ENCODE assay signal across 33 cellular contexts in the genomic region with DNA sequence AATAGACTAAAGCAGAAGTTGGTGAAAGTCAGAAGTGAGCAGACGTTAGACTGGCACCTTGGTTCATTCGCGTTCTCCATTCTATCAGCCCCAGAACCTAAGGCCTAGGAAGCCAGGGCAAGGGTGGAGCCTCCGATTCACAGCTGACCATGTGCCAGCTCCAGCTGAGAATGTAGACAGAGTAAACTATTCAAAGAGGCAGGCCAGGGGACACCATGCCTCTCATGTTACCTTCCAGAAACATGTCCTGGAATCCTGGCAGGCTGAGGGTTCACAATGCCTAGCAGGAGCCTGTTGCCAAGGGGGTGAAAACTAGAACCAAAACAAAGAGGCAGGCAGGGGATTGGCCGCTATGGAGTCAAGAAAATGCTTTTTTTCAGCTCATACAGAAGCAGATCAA.
DNase-seq lines count a peak whose midpoint lies in the region; ATAC-seq and TF ChIP-seq lines count a peak whose summit lies in the region.
"Had no signal": no experiment of that assay in that cellular context is flagged by ENCODE, and none has a peak within 500 bp of the region (broad histone marks: within the 10 kb centered on the region; RNA-seq: fewer than 3 reads in every experiment).

No MANE protein-coding gene starts in this region.

- dilution Hi-C loops in IMR-90 (cut with HindIII; ENCODE audit: low sequenced_read_pairs, unreplicated experiment): no loop called here

- DNase-seq in IMR-90 (no peak), astrocyte of the spinal cord (ENCODE audit: low read depth, low spot score) (peak; percentile 46), left lobe of liver (ENCODE audit: low spot score) (peak; percentile 53), thyroid gland (peak; percentile 16 to 42), coronary artery (ENCODE audit: low spot score) (no peak), left colon (no peak)
- DNase-seq: activated CD4-positive, alpha-beta T cell treated with anti-CD3 and anti-CD28 coated beads for 36 hours; activated CD8-positive, alpha-beta T cell treated with anti-CD3 and anti-CD28 coated beads, Interleukin-2, amount 10 ng/mL, durations not matched to agents 7 days and 5 days; activated naive CD4-positive, alpha-beta T cell treated with anti-CD3 and anti-CD28 coated beads for 36 hours; adrenal gland; brain microvascular endothelial cell; C1 segment of cervical spinal cord; Caco-2; GM23248; HFFc6; hypothalamus; KG1; left lung; mesenchymal stem cell; MM.1S; NCI-H1417; NCI-H2081 treated with DMSO at 0.1 percent for 48 hours; NCI-H2227 treated with DMSO at 0.1 percent for 48 hours; NCI-H526 treated with DMSO at 0.1 percent for 48 hours; Peyer's patch; SHP77 treated with DMSO at 0.1 percent for 48 hours; stimulated activated CD8-positive, alpha-beta memory T cell treated with anti-CD3 and anti-CD28 coated beads, Interleukin-4, amount 100 ng/mL, for 48 hours; SW 1271 had no signal

- no peak overlapping the region for H3K18ac ChIP-seq in IMR-90 (ENCODE audit: low read depth, low read length)

- no peak overlapping the region for H3K9ac ChIP-seq in IMR-90 (ENCODE audit: low read depth, low read length)
- H3K9ac ChIP-seq: GM23248 had no signal

- H3K4me3 ChIP-seq in IMR-90 (ENCODE audit: insufficient read depth, low read depth, low read length): no peak overlapping the region
- H3K4me3 ChIP-seq in astrocyte of the spinal cord (ENCODE audit: low read depth, low read length): no peak overlapping the region
- no peak overlapping the region for H3K4me3 ChIP-seq in thyroid gland (replicated peaks in 1 of 3)
- H3K4me3 ChIP-seq in coronary artery: no peak overlapping the region
- H3K4me3 ChIP-seq: adrenal gland, GM23248, left lung, Peyer's patch, prostate gland, right lobe of liver, thoracic aorta had no signal

- no peak overlapping the region for H3K56ac ChIP-seq in IMR-90 (ENCODE audit: extremely low read depth, insufficient read depth, low read length)

- TF ChIP-seq RAD21 in IMR-90 (IDR thresholded peaks at IDR 0.05; ENCODE audit: low read length): no peak

- no peak overlapping the region; the same call in 1 of the 2 replicates for H3K14ac ChIP-seq in IMR-90 (replicated peaks; ENCODE audit: low read depth, low read length)

- TF ChIP-seq POLR2A in IMR-90 (IDR thresholded peaks at IDR 0.05; ENCODE audit: low read depth, low read length) (no peak), thyroid gland (IDR thresholded peaks at IDR 0.05) (no peak)

- no peak overlapping the region for H2AK9ac ChIP-seq in IMR-90 (replicated peaks; ENCODE audit: low read depth, low read length, poor library complexity)

- no peak overlapping the region for H3K4me2 ChIP-seq in IMR-90 (ENCODE audit: low read depth, low read length)

- H2AK5ac ChIP-seq in IMR-90 (ENCODE audit: low read depth, low read length): no peak overlapping the region

- H3K27ac ChIP-seq in IMR-90 (ENCODE audit: insufficient read depth, low read length): no peak overlapping the region
- no peak overlapping the region for H3K27ac ChIP-seq in thyroid gland
- H3K27ac ChIP-seq in coronary artery: no peak overlapping the region
- H3K27ac ChIP-seq: adrenal gland, brain microvascular endothelial cell, GM23248, left lung, Peyer's patch, prostate gland, right lobe of liver, thoracic aorta, VCaP had no signal

- H2BK15ac ChIP-seq in IMR-90 (ENCODE audit: low read depth, low read length): no peak overlapping the region

- H3K36me3 ChIP-seq in IMR-90 (ENCODE audit: control insufficient read depth, insufficient read depth, low read length): no peaks in the 10 kb centered on the region
- H3K36me3 ChIP-seq in thyroid gland: no peaks in the 10 kb centered on the region
- H3K36me3 ChIP-seq: adrenal gland, brain microvascular endothelial cell, left lung, Peyer's patch, prostate gland, right lobe of liver, thoracic aorta had no signal

- H3K9me3 ChIP-seq in IMR-90 (ENCODE audit: control insufficient read depth, insufficient read depth, low read length): no peaks in the 10 kb centered on the region
- no peaks in the 10 kb centered on the region for H3K9me3 ChIP-seq in thyroid gland
- H3K9me3 ChIP-seq: adrenal gland, Caco-2, left lung, Peyer's patch, prostate gland, right lobe of liver, thoracic aorta had no signal

- peak overlapping the region; percentile 16 for H2AFZ ChIP-seq in IMR-90 (replicated peaks; ENCODE audit: low read length, poor library complexity)
- H2AFZ ChIP-seq: GM23248 had no signal

- no peak overlapping the region for H4K8ac ChIP-seq in IMR-90 (ENCODE audit: low read depth in 2 of 2, low read length in 2 of 2)

- no peak for TF ChIP-seq CTCF in IMR-90 (conservative IDR thresholded peaks at IDR 0.05; ENCODE audit: low read depth, low read length)
- TF ChIP-seq CTCF in astrocyte of the spinal cord (IDR thresholded peaks at IDR 0.05; ENCODE audit: low read depth, low read length): no peak
- no peak for TF ChIP-seq CTCF in thyroid gland (IDR thresholded peaks at IDR 0.05)
- no peak for TF ChIP-seq CTCF in coronary artery (IDR thresholded peaks at IDR 0.05)

- H3K4me1 ChIP-seq in IMR-90 (ENCODE audit: control insufficient read depth, insufficient read depth, low read length) (no peaks in the 10 kb centered on the region), thyroid gland (peaks cover 0 to 4% of the 10 kb centered on the region in 2 donors)
- H3K4me1 ChIP-seq: adrenal gland, Caco-2, Peyer's patch, prostate gland, right lobe of liver had no signal

- H2BK20ac ChIP-seq in IMR-90 (ENCODE audit: low read depth, low read length): no peak overlapping the region

- 80% methylated on average over 1 of the region's 5 CpGs; no CpG with 5 or more reads in 1 of the 2 experiments for WGBS in IMR-90 (ENCODE audit: extremely low coverage in 2 of 2, insufficient read length in 1 of 2), 2 experiments
- 81 to 88% methylated on average over 5 of the region's 5 CpGs for WGBS in thyroid gland, 2 donors

- H3K27me3 ChIP-seq in IMR-90 (ENCODE audit: control insufficient read depth, insufficient read depth, low read length) (peaks cover 6% of the 10 kb centered on the region; the same call in 1 of the 2 replicates), thyroid gland (no peaks in the 10 kb centered on the region)
- H3K27me3 ChIP-seq: adrenal gland, brain microvascular endothelial cell, left lung, Peyer's patch, right lobe of liver had no signal

- intact Hi-C loops in IMR-90 (cut with micrococcal nuclease) (no loop called here), thyroid gland (cut with DNase I) (no loop called here), left colon (cut with DNase I, micrococcal nuclease) (no loop called here)

- H2BK5ac ChIP-seq in IMR-90 (ENCODE audit: low read depth, low read length, poor library complexity, severe bottlenecking): no peak overlapping the region

- BruUV-seq in IMR-90 (replicated peaks; lab: Mats Ljungman, UMichigan): no TSS peak

- H3K79me1 ChIP-seq in IMR-90 (ENCODE audit: low read depth in 1 of 2, low read length in 2 of 2): no peaks in the 10 kb centered on the region

- H4K91ac ChIP-seq in IMR-90 (ENCODE audit: insufficient read depth, low read depth, low read length): no peak overlapping the region

- H4K5ac ChIP-seq in IMR-90 (ENCODE audit: low read depth, low read length): no peak overlapping the region

- POLR2A ChIA-PET in IMR-90 (lab: Charles Lee; ENCODE audit: unreplicated experiment): no interaction called here

- H2BK120ac ChIP-seq in IMR-90 (ENCODE audit: low read depth, low read length): no peak overlapping the region

- H4K20me1 ChIP-seq in IMR-90 (ENCODE audit: insufficient read depth, low read length): no peaks in the 10 kb centered on the region

- no peaks in the 10 kb centered on the region; the same call in 1 of the 2 replicates for H3K9me1 ChIP-seq in IMR-90 (ENCODE audit: insufficient read depth, low read length)

- in situ Hi-C loops in IMR-90 (cut with MboI; ENCODE audit: low sequenced_read_pairs) (no loop called here), astrocyte of the spinal cord (cut with HindIII; ENCODE audit: low sequenced_read_pairs) (no loop called here)

- no peak for ATAC-seq in IMR-90 (ENCODE audit: low read depth)
- ATAC-seq in left lobe of liver: peak; percentile 77
- ATAC-seq in HG03565 (IDR thresholded peaks at IDR 0.05; ENCODE audit: unreplicated experiment): no peak
- ATAC-seq in left colon: no peak
- ATAC-seq: activated CD4-positive, alpha-beta T cell treated with anti-CD3 and anti-CD28 coated beads for 36 hours; activated CD8-positive, alpha-beta T cell treated with anti-CD3 and anti-CD28 coated beads, Interleukin-2, amount 10 ng/mL, durations not matched to agents 7 days and 5 days; left lung had no signal

- no peak overlapping the region for H3K23ac ChIP-seq in IMR-90 (ENCODE audit: low read depth, low read length)

- CTCF ChIA-PET in IMR-90 (lab: Yijun Ruan, JAX): no interaction called here

- no peak overlapping the region for H3K4ac ChIP-seq in IMR-90 (ENCODE audit: low read depth, low read length)

TF ChIP-seq in IMR-90, 13 proteins besides CTCF, POLR2A, EP300 and RAD21:
- TF ChIP-seq MAFK (IDR thresholded peaks at IDR 0.05; ENCODE audit: low read depth, low read length) (no peak), MAZ (IDR thresholded peaks at IDR 0.05; ENCODE audit: borderline replicate concordance, low read depth, low read length) (no peak), CHD1 (IDR thresholded peaks at IDR 0.05; ENCODE audit: low read depth, low read length) (no peak), CEBPB (IDR thresholded peaks at IDR 0.05; ENCODE audit: low read depth, low read length) (no peak), NFE2L2 (IDR thresholded peaks at IDR 0.05; ENCODE audit: low read depth, low read length) (no peak), FOS (IDR thresholded peaks at IDR 0.05; ENCODE audit: low read depth, low read length) (no peak), ELK1 (IDR thresholded peaks at IDR 0.05; ENCODE audit: borderline replicate concordance, low read depth, low read length) (no peak), RCOR1 (IDR thresholded peaks at IDR 0.05; ENCODE audit: insufficient replicate concordance, low read length) (no peak)
- TF ChIP-seq, protein P1, sequence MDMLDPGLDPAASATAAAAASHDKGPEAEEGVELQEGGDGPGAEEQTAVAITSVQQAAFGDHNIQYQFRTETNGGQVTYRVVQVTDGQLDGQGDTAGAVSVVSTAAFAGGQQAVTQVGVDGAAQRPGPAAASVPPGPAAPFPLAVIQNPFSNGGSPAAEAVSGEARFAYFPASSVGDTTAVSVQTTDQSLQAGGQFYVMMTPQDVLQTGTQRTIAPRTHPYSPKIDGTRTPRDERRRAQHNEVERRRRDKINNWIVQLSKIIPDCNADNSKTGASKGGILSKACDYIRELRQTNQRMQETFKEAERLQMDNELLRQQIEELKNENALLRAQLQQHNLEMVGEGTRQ (IDR thresholded peaks at IDR 0.05; ENCODE audit: low read depth, low read length): no peak

Comparison
In these comparisons a context has a peak if more than half of its experiments do, and no peak if none do; other contexts are left out.
1. DNase-seq: peak in astrocyte of the spinal cord (single experiment), left lobe of liver (single experiment) and thyroid gland (2 of 2); none in IMR-90 (single experiment), coronary artery (single experiment) and left colon (0 of 2).